ENCODE assay signal across 30 cellular contexts in the genomic region with DNA sequence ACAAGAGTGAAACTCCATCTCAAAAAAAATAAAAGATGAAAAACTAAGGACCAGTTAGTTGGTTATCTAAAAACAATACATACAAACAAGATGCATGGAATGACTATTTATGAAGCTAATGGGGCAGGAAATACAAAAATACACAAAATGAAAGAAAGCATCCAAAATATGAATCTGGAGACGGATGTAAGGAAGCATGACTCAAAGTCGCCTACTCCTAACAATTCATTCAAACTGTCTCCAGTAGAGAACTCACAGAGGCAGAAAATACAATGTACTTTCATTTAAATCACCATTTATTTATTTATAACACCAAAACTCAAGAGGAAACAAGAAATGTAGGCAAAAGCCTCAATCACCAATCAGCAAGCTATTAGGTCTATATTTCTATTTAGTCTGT.
A peak's percentile ranks its signal among the peaks of the same experiment; 100 is the strongest.
DNase-seq lines count a peak whose midpoint lies in the region; ATAC-seq and TF ChIP-seq lines count a peak whose summit lies in the region.
"Had no signal": no experiment of that assay in that cellular context is flagged by ENCODE, and none has a peak within 500 bp of the region (broad histone marks: within the 10 kb centered on the region; RNA-seq: fewer than 3 reads in every experiment).

No MANE protein-coding gene starts in this region.

- no peaks in the 10 kb centered on the region for H3K9me2 ChIP-seq in GM23248 (ENCODE audit: insufficient read depth)

- DNase-seq in GM23248 (peak; percentile 62), cardiac fibroblast (ENCODE audit: low read depth in 2 of 2) (peak; percentile 32 to 61), foreskin melanocyte (peak; percentile 39), sciatic nerve (ENCODE audit: low spot score) (no peak)
- DNase-seq in CD4-positive, alpha-beta memory T cell: no peak
- no peak for DNase-seq in activated effector memory CD4-positive, alpha-beta T cell treated with Interleukin-2 at 50 U/mL for 16 hours
- DNase-seq: activated CD4-positive, alpha-beta T cell treated with anti-CD3 and anti-CD28 coated beads, Interleukin-2, amount 50 U/mL, for 48 hours; activated CD8-positive, alpha-beta memory T cell treated with anti-CD3 and anti-CD28 coated beads, Interleukin-2, amount 50 U/mL, for 48 hours; activated naive CD8-positive, alpha-beta T cell treated with anti-CD3 and anti-CD28 coated beads for 36 hours; COR-L47; effector memory CD8-positive, alpha-beta T cell; esophagus squamous epithelium; heart left ventricle; left colon; mesendoderm; MV-4-11; NCI-H1694 treated with DMSO at 0.1 percent for 48 hours; NCI-H2171; NCI-H524; NK-92 treated with Interleukin-12 subunit alpha and Interleukin-12 subunit beta, amount 100 ng/mL, for 24 hours; nucleus accumbens; PC-9; SHP77; stimulated activated CD4-positive, alpha-beta T cell treated with anti-CD3 and anti-CD28 coated beads, Interleukin-12 subunit alpha, Interleukin-12 subunit beta, amount 100 ng/mL, for 4 hours; stimulated activated CD4-positive, alpha-beta T cell treated with anti-CD3 and anti-CD28 coated beads, Interleukin-4, amount 100 ng/mL, for 4 hours; stimulated activated naive CD4-positive, alpha-beta T cell treated with Interleukin-2 at 50 U/mL for 16 hours; uterus had no signal

- CTCF ChIA-PET in CD4-positive, alpha-beta memory T cell (lab: Charles Lee; ENCODE audit: partially characterized antibody): interaction anchor here (0.6 to 0.9 kb wide), 2 partner anchors 51 to 66 kb away, joined by 3 read pairs; no protein-coding TSS in a partner anchor

- H3K27ac Mint-ChIP-seq in CD4-positive, alpha-beta memory T cell: no peak overlapping the region
- H3K27ac Mint-ChIP-seq: activated naive CD8-positive, alpha-beta T cell treated with anti-CD3 and anti-CD28 coated beads for 36 hours; effector memory CD8-positive, alpha-beta T cell had no signal

- no peak for ATAC-seq in sciatic nerve
- ATAC-seq in HG03354 (IDR thresholded peaks at IDR 0.05; ENCODE audit: poor library complexity, severe bottlenecking, unreplicated experiment): no peak
- ATAC-seq: effector memory CD8-positive, alpha-beta T cell; heart left ventricle; left colon had no signal

- no peaks in the 10 kb centered on the region for H3K79me2 ChIP-seq in GM23248 (ENCODE audit: insufficient read depth)

- in situ Hi-C loops in GM23248 (cut with MboI): no loop called here

- peaks cover 2 to 10% of the 10 kb centered on the region in 2 donors for H3K36me3 Mint-ChIP-seq in CD4-positive, alpha-beta memory T cell
- H3K36me3 Mint-ChIP-seq: activated naive CD8-positive, alpha-beta T cell treated with anti-CD3 and anti-CD28 coated beads for 36 hours had no signal

- 0 out of 2 replicates have a peak overlapping the region, but pooled peaks have one; percentile 1 for H2AFZ ChIP-seq in GM23248
- H2AFZ ChIP-seq: PC-9 had no signal

- no peaks in the 10 kb centered on the region for H3K27me3 Mint-ChIP-seq in CD4-positive, alpha-beta memory T cell
- H3K27me3 Mint-ChIP-seq: activated naive CD8-positive, alpha-beta T cell treated with anti-CD3 and anti-CD28 coated beads for 36 hours; effector memory CD8-positive, alpha-beta T cell had no signal

- H3K4me1 Mint-ChIP-seq in CD4-positive, alpha-beta memory T cell: peaks cover 0 to 1% (median under 1%) of the 10 kb centered on the region in 4 donors
- H3K4me1 Mint-ChIP-seq: activated naive CD8-positive, alpha-beta T cell treated with anti-CD3 and anti-CD28 coated beads for 36 hours had no signal

- POLR2A ChIA-PET in CD4-positive, alpha-beta memory T cell (lab: Charles Lee; ENCODE audit: partially characterized antibody): interaction anchor here (0.6 kb wide), 1 partner anchor 69 kb away, joined by 3 read pairs; no protein-coding TSS in a partner anchor

- H3K27ac ChIP-seq in GM23248: no peak overlapping the region
- H3K27ac ChIP-seq in CD4-positive, alpha-beta memory T cell (ENCODE audit: low read depth, low read length): no peak overlapping the region
- H3K27ac ChIP-seq: esophagus squamous epithelium, heart left ventricle, PC-9, thoracic aorta, uterus had no signal

- intact Hi-C loops in sciatic nerve (cut with DNase I): no loop called here
- intact Hi-C loops in CD4-positive, alpha-beta memory T cell (cut with micrococcal nuclease): no loop called here

- H3K27me3 ChIP-seq in GM23248 (replicated peaks; ENCODE audit: insufficient read depth): no peaks in the 10 kb centered on the region
- H3K27me3 ChIP-seq in CD4-positive, alpha-beta memory T cell (ENCODE audit: insufficient read depth, low read length): no peaks in the 10 kb centered on the region
- H3K27me3 ChIP-seq: esophagus squamous epithelium, heart left ventricle, uterus had no signal

- H3K9me3 ChIP-seq in GM23248 (ENCODE audit: low read depth): no peaks in the 10 kb centered on the region
- no peaks in the 10 kb centered on the region for H3K9me3 ChIP-seq in CD4-positive, alpha-beta memory T cell (ENCODE audit: control insufficient read depth in 1 of 2, low read length in 2 of 2)
- H3K9me3 ChIP-seq: esophagus squamous epithelium, HAP-1, heart left ventricle, thoracic aorta, uterus had no signal

- H4K20me1 ChIP-seq in GM23248 (ENCODE audit: insufficient read depth): no peaks in the 10 kb centered on the region

- peak overlapping the region; percentile 36 for H3K4me2 ChIP-seq in GM23248 (ENCODE audit: unreplicated experiment)
- H3K4me2 ChIP-seq: PC-9 had no signal

- peaks cover 12% of the 10 kb centered on the region; the same call in 1 of the 2 replicates for H3F3A ChIP-seq in GM23248 (ENCODE audit: insufficient read depth)

- no peaks in the 10 kb centered on the region for H3K9me3 Mint-ChIP-seq in CD4-positive, alpha-beta memory T cell
- H3K9me3 Mint-ChIP-seq: activated naive CD8-positive, alpha-beta T cell treated with anti-CD3 and anti-CD28 coated beads for 36 hours; effector memory CD8-positive, alpha-beta T cell had no signal

- no peak for TF ChIP-seq CTCF in cardiac fibroblast (IDR thresholded peaks at IDR 0.05; ENCODE audit: low read depth, low read length)

- no peak overlapping the region for H3K9ac ChIP-seq in GM23248

- peak overlapping the region; percentile 18; the same call in 1 of the 2 replicates for H3K4me3 ChIP-seq in GM23248
- H3K4me3 ChIP-seq in cardiac fibroblast (replicated peaks in 1 of 2; ENCODE audit: low read depth in 2 of 2, low read length in 2 of 2): no peak overlapping the region
- no peak overlapping the region for H3K4me3 ChIP-seq in CD4-positive, alpha-beta memory T cell (ENCODE audit: low read length in 2 of 2)
- H3K4me3 ChIP-seq: esophagus squamous epithelium, HAP-1, heart left ventricle, PC-9, thoracic aorta, uterus had no signal

- WGBS in GM23248 (ENCODE audit: low coverage in 1 of 2, low lambda C conversion rate in 2 of 2, missing lambda C conversion rate in 2 of 2), 2 experiments: 36 to 42% methylated on average over 2 of the region's 2 CpGs

- no peak overlapping the region for H3K4me3 Mint-ChIP-seq in CD4-positive, alpha-beta memory T cell
- H3K4me3 Mint-ChIP-seq: activated naive CD8-positive, alpha-beta T cell treated with anti-CD3 and anti-CD28 coated beads for 36 hours; effector memory CD8-positive, alpha-beta T cell had no signal

- H3K4me1 ChIP-seq in GM23248 (ENCODE audit: insufficient read depth): peaks cover 9% of the 10 kb centered on the region; the same call in 1 of the 2 replicates
- H3K4me1 ChIP-seq in CD4-positive, alpha-beta memory T cell (ENCODE audit: insufficient read depth, low read length): no peaks in the 10 kb centered on the region
- H3K4me1 ChIP-seq: esophagus squamous epithelium, HAP-1, heart left ventricle, uterus had no signal

- H3K36me3 ChIP-seq in GM23248 (ENCODE audit: low read depth): no peaks in the 10 kb centered on the region
- H3K36me3 ChIP-seq in CD4-positive, alpha-beta memory T cell (ENCODE audit: insufficient read depth, low read length): no peaks in the 10 kb centered on the region
- H3K36me3 ChIP-seq: esophagus squamous epithelium, HAP-1, heart left ventricle, thoracic aorta, uterus had no signal

Comparison
In these comparisons a context has a peak if more than half of its experiments do, and no peak if none do; other contexts are left out.
1. DNase-seq: peak in GM23248 (single experiment), cardiac fibroblast (2 of 2) and foreskin melanocyte (single experiment); none in sciatic nerve (single experiment), CD4-positive, alpha-beta memory T cell (0 of 5) and activated effector memory CD4-positive, alpha-beta T cell treated with Interleukin-2 at 50 U/mL for 16 hours (single experiment).